9 cellular contexts compared by ENCODE assay signal in genomic region chr21:35924714-35925301, GRCh38.
DNase-seq lines count a peak whose midpoint lies in the region; ATAC-seq and TF ChIP-seq lines count a peak whose summit lies in the region.
"Had no signal": no experiment of that assay in that cellular context is flagged by ENCODE, and none has a peak within 500 bp of the region (broad histone marks: within the 10 kb centered on the region; RNA-seq: fewer than 3 reads in every experiment).

No MANE protein-coding gene starts in this region.

- H3K27ac Mint-ChIP-seq in effector memory CD8-positive, alpha-beta T cell: no peak overlapping the region

- intact Hi-C loops in colonic mucosa (cut with DNase I): no loop called here

- no peaks in the 10 kb centered on the region for H3K36me3 ChIP-seq in colonic mucosa

- H3K4me3 Mint-ChIP-seq in effector memory CD8-positive, alpha-beta T cell: no peak overlapping the region

- no peak overlapping the region for H3K9ac ChIP-seq in colonic mucosa (ENCODE audit: low read depth in 2 of 2, low read length in 2 of 2)

- H3K27me3 ChIP-seq in colonic mucosa: no peaks in the 10 kb centered on the region

- no peaks in the 10 kb centered on the region for H3K9me3 ChIP-seq in colonic mucosa

- H3K36me3 Mint-ChIP-seq in effector memory CD8-positive, alpha-beta T cell (ENCODE audit: insufficient read depth): no peaks in the 10 kb centered on the region

- no peak overlapping the region for H3K4me3 ChIP-seq in NB4 (ENCODE audit: low read depth, low read length)
- no peak overlapping the region for H3K4me3 ChIP-seq in colonic mucosa

- H3K4me1 ChIP-seq in colonic mucosa: no peaks in the 10 kb centered on the region

- TF ChIP-seq POLR2A in NB4 (IDR thresholded peaks at IDR 0.05; ENCODE audit: extremely low read depth, insufficient read length): no peak

- ATAC-seq in effector memory CD8-positive, alpha-beta T cell (replicated peaks): peak; percentile 42

- no peak for TF ChIP-seq CTCF in NB4 (IDR thresholded peaks at IDR 0.05; ENCODE audit: low read depth, low read length)
- TF ChIP-seq CTCF in colonic mucosa (IDR thresholded peaks at IDR 0.05): no peak

- H3K4me1 Mint-ChIP-seq in effector memory CD8-positive, alpha-beta T cell (ENCODE audit: low read depth in 2 of 2): no peaks in the 10 kb centered on the region

- DNase-seq in EH (ENCODE audit: low read depth) (peak; percentile 71), NB4 (ENCODE audit: low read depth) (peak; percentile 91), renal cortical epithelial cell (ENCODE audit: low read depth) (peak; percentile 95), colonic mucosa (no peak), ureter (ENCODE audit: low spot score) (no peak), NCI-H1092 (lab: John Stamatoyannopoulos, UW) (no peak), medulla oblongata (ENCODE audit: extremely low spot score) (no peak)
- DNase-seq in effector memory CD8-positive, alpha-beta T cell: no peak
- DNase-seq: NCI-H2081 treated with DMSO at 0.1 percent for 48 hours had no signal

- no peaks in the 10 kb centered on the region for H3K9me3 Mint-ChIP-seq in effector memory CD8-positive, alpha-beta T cell

- peaks cover 75 to 82% of the 10 kb centered on the region in 2 donors for H3K27me3 Mint-ChIP-seq in effector memory CD8-positive, alpha-beta T cell

- no peak overlapping the region for H3K27ac ChIP-seq in colonic mucosa

Comparison
In these comparisons a context has a peak if more than half of its experiments do, and no peak if none do; other contexts are left out.
1. DNase-seq: peak in EH (single experiment), NB4 (single experiment) and renal cortical epithelial cell (single experiment); none in effector memory CD8-positive, alpha-beta T cell (0 of 3), colonic mucosa (single experiment), ureter (single experiment), NCI-H1092 (single experiment) and medulla oblongata (single experiment).